1 cellular context compared by ENCODE assay signal in the genomic region with DNA sequence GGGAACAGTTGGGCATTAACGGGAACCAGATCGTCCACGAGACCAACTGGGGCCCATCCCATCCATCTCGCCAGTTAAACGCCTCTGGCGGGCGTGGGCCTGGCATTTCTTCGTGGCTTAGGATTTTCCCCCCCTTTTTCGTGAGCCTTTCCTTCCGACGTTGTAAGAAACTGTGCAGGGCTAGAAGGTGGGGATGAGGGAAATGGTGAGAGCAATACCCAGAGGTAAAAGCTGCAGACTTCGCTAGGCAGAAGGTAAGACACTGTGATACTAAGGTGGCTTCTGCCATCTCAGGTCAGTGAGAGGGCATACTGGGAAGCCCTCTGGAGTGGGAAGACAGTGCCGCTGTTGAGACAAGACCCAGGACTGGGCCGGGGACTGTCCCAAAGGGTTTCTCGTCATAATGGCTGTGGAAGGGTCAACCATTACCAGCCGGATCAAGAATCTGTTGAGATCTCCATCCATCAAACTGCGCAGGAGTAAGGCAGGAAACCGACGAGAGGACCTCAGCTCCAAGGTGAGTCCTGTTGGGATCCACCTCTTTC.
TF ChIP-seq lines count a peak whose summit lies in the region.

No MANE protein-coding gene starts in this region.

TF ChIP-seq in HCT116, 20 proteins besides CTCF, POLR2A, EP300 and RAD21 (continued from another document):
- TF ChIP-seq JUND (IDR thresholded peaks at IDR 0.05): no peak
- no peak for TF ChIP-seq FOSL1 (IDR thresholded peaks at IDR 0.05; ENCODE audit: low read depth)
- TF ChIP-seq TCF7L2 (IDR thresholded peaks at IDR 0.05; ENCODE audit: borderline replicate concordance, extremely low read depth, insufficient read depth, insufficient read length): no peak
- TF ChIP-seq, protein P1, sequence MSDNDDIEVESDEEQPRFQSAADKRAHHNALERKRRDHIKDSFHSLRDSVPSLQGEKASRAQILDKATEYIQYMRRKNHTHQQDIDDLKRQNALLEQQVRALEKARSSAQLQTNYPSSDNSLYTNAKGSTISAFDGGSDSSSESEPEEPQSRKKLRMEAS (IDR thresholded peaks at IDR 0.05): no peak
- no peak for TF ChIP-seq POLR2AphosphoS5 (IDR thresholded peaks at IDR 0.05; ENCODE audit: low read depth, low read length)
- no peak for TF ChIP-seq YY1 (IDR thresholded peaks at IDR 0.05; ENCODE audit: extremely low read depth, insufficient replicate concordance, low read depth, low read length)
- TF ChIP-seq ZNF274 (IDR thresholded peaks at IDR 0.05; ENCODE audit: low read depth, low read length): no peak
